In genomic region chr2:148887349-148888002, GRCh38 we compare ENCODE assay signal across 8 cellular contexts. TPM values are rescaled to one million over a fixed set of nuclear protein-coding genes. Genes with fewer than 3 reads are reported as not detected.
DNase-seq lines count a peak whose midpoint lies in the region; ATAC-seq, FAIRE-seq and TF ChIP-seq lines count a peak whose summit lies in the region.

No MANE protein-coding gene starts in this region.

- no peaks in the 10 kb centered on the region for H3K9me3 ChIP-seq in Panc1 (ENCODE audit: control insufficient read depth, insufficient read depth, low read depth, low read length)
- H3K9me3 ChIP-seq in gastrocnemius medialis: no peaks in the 10 kb centered on the region
- no peaks in the 10 kb centered on the region for H3K9me3 ChIP-seq in mucosa of descending colon

- intact Hi-C loops in Panc1 (cut with micrococcal nuclease; ENCODE audit: unreplicated experiment): no loop called here
- intact Hi-C loops in gastrocnemius medialis (cut with DNase I; ENCODE audit: low total_unique reads): no loop called here
- intact Hi-C loops in mucosa of descending colon (cut with DNase I, micrococcal nuclease): no loop called here

- TF ChIP-seq POLR2A in gastrocnemius medialis (IDR thresholded peaks at IDR 0.05): no peak
- TF ChIP-seq POLR2A in GM12892 (IDR thresholded peaks at IDR 0.05; ENCODE audit: low read depth, low read length): no peak

- DNase-seq in Panc1 (ENCODE audit: low read depth, low spot score) (no peak), fibroblast of the aortic adventitia (ENCODE audit: low read depth) (no peak), gastrocnemius medialis (no peak), mucosa of descending colon (no peak), GM12892 (ENCODE audit: insufficient read length) (no peak), glomerular visceral epithelial cell (ENCODE audit: extremely low spot score) (no peak)

- TF ChIP-seq CTCF in Panc1 (IDR thresholded peaks at IDR 0.05): no peak
- TF ChIP-seq CTCF in fibroblast of the aortic adventitia (IDR thresholded peaks at IDR 0.05; ENCODE audit: insufficient read depth, low read length): no peak
- TF ChIP-seq CTCF in gastrocnemius medialis (IDR thresholded peaks at IDR 0.05 in 4 of 5, conservative IDR thresholded peaks at IDR 0.05 in 1 of 5): no peak
- no peak for TF ChIP-seq CTCF in mucosa of descending colon (IDR thresholded peaks at IDR 0.05)

- peaks cover 3% of the 10 kb centered on the region for H3K4me1 ChIP-seq in Panc1 (ENCODE audit: control insufficient read depth, insufficient read depth, low read length)
- H3K4me1 ChIP-seq in gastrocnemius medialis: peaks cover 5 to 8% of the 10 kb centered on the region in 2 donors
- peaks cover 4% of the 10 kb centered on the region for H3K4me1 ChIP-seq in mucosa of descending colon (ENCODE audit: low read depth)

- in situ Hi-C loops in Panc1 (cut with HindIII; ENCODE audit: low pct_unique_long_range_greater_than_20kb, low sequenced_read_pairs): no loop called here
- in situ Hi-C loops in gastrocnemius medialis (cut with MboI; ENCODE audit: low sequenced_read_pairs in 4 of 4): no loop called here

- no peaks in the 10 kb centered on the region for H3K36me3 ChIP-seq in Panc1 (ENCODE audit: control insufficient read depth, insufficient read depth, low read length)
- H3K36me3 ChIP-seq in gastrocnemius medialis: no peaks in the 10 kb centered on the region
- no peaks in the 10 kb centered on the region for H3K36me3 ChIP-seq in mucosa of descending colon (ENCODE audit: low read depth)

- no TSS peak for BruUV-seq in Panc1 (replicated peaks; lab: Mats Ljungman, UMichigan)

- peak overlapping the region; percentile 40 to 44 for H3K4me3 ChIP-seq in Panc1 (ENCODE audit: low read depth in 2 of 2, low read length in 2 of 2)
- peak overlapping the region; percentile 47 for H3K4me3 ChIP-seq in fibroblast of the aortic adventitia (ENCODE audit: low read depth, low read length)
- H3K4me3 ChIP-seq in gastrocnemius medialis: peak overlapping the region; percentile 22 to 47 (median 36)
- no peak overlapping the region for H3K4me3 ChIP-seq in mucosa of descending colon

- CTCF ChIA-PET in Panc1 (lab: Charles Lee): no interaction called here

- peak; percentile 14 for ATAC-seq in HG03354 (IDR thresholded peaks at IDR 0.05; ENCODE audit: poor library complexity, severe bottlenecking, unreplicated experiment)
- no peak for ATAC-seq in Panc1
- ATAC-seq in gastrocnemius medialis: no peak
- ATAC-seq in mucosa of descending colon: no peak
- no peak for ATAC-seq in HG03045 (IDR thresholded peaks at IDR 0.05; ENCODE audit: unreplicated experiment)

- H3K27me3 ChIP-seq in Panc1 (ENCODE audit: control insufficient read depth, insufficient read depth, low read length): peaks cover 30% of the 10 kb centered on the region
- H3K27me3 ChIP-seq in gastrocnemius medialis: peaks cover 20 to 46% (median 25%) of the 10 kb centered on the region in 3 donors

- H3K27ac ChIP-seq in Panc1 (ENCODE audit: low read length) (no peak overlapping the region), gastrocnemius medialis (no peak overlapping the region)

- no peak for FAIRE-seq in GM12892 (lab: Jason Lieb, UNC)

- POLR2A ChIA-PET in Panc1 (lab: Charles Lee): no interaction called here

RNA-seq across cellular contexts. Expression of gene KIF5C, which starts 12.4 kb away (rescaled TPM):
- 1.6 TPM for total RNA-seq in Panc1 (2021; ENCODE audit: unreplicated experiment)
- 0.86 TPM for polyA plus RNA-seq in Panc1 (2012; ENCODE audit: insufficient read length)
- 0.09 TPM in 1 of 2 replicates, not detected in the other for total RNA-seq in fibroblast of the aortic adventitia (ENCODE audit: low replicate concordance)
- total RNA-seq in gastrocnemius medialis: 1 to 10 TPM in 3 of 4 donors, under 1 TPM in 1; 0.51 to 2.8 (median 2.0) TPM
- total RNA-seq in mucosa of descending colon: 10 to 100 TPM in 1 of 3 donors, 1 to 10 TPM in 2; 1.5 to 11.0 (median 2.5) TPM
- polyA plus RNA-seq in GM12892 (2012; ENCODE audit: missing spikeins): 0.85 TPM
